18 cellular contexts compared by ENCODE assay signal in the genomic region with DNA sequence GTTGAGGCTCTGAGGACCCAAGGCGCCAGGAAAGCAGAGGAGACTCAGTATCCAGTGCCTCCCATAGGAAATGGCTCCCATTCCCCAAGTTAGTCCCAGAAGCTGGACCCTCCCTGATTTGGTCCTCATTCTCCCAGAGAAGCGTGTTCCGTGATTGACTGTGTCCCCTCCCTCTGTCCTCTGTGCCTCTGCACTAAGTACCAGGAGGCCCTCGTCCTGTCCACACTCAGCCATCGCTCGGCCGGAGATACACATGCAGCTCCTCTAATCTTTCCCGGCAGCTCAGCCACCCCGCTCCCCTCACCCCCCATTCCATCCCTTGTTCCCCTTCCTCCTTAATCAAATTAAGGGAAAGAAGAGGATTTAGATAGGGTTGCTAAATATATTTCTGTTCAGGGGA. TPM values are rescaled to one million over a fixed set of nuclear protein-coding genes. Genes with fewer than 3 reads are reported as not detected.
A peak's percentile ranks its signal among the peaks of the same experiment; 100 is the strongest.
DNase-seq lines count a peak whose midpoint lies in the region; ATAC-seq and TF ChIP-seq lines count a peak whose summit lies in the region.
"Had no signal": no experiment of that assay in that cellular context is flagged by ENCODE, and none has a peak within 500 bp of the region (broad histone marks: within the 10 kb centered on the region; RNA-seq: fewer than 3 reads in every experiment).

No MANE protein-coding gene starts in this region.

- no peak for TF ChIP-seq CTCF in CD14-positive monocyte (IDR thresholded peaks at IDR 0.05)
- no peak for TF ChIP-seq CTCF in brain microvascular endothelial cell (IDR thresholded peaks at IDR 0.05; ENCODE audit: low read depth, low read length, missing control alignments)
- TF ChIP-seq CTCF in sigmoid colon (IDR thresholded peaks at IDR 0.05): no peak

- H3K27me3 Mint-ChIP-seq in CD14-positive monocyte (ENCODE audit: low read depth in 3 of 3): peaks cover 2 to 3% (median 2%) of the 10 kb centered on the region in 3 donors

- H3K27ac ChIP-seq in brain microvascular endothelial cell (peak overlapping the region; percentile 7), right cardiac atrium (ENCODE audit: low read length) (peak overlapping the region; percentile 95), sigmoid colon (peak overlapping the region; percentile 39 to 58 (median 47))
- H3K27ac ChIP-seq: neural progenitor cell, VCaP had no signal

- ATAC-seq in right cardiac atrium: peak; percentile 81 to 84
- ATAC-seq: PC-3 had no signal

- peaks cover 13% of the 10 kb centered on the region for H3K4me1 ChIP-seq in right cardiac atrium (ENCODE audit: control insufficient read depth, insufficient read depth, low read length)
- H3K4me1 ChIP-seq in sigmoid colon: peaks cover 0 to 30% (median 20%) of the 10 kb centered on the region in 4 donors
- H3K4me1 ChIP-seq: neural progenitor cell had no signal

- no peak for TF ChIP-seq POLR2A in sigmoid colon (IDR thresholded peaks at IDR 0.05)

- intact Hi-C loops in CD14-positive monocyte (cut with micrococcal nuclease) (loop anchor here in 1 of 2 donors (1.0 kb wide), 1 partner anchor 29 kb away; a partner anchor contains a TSS), right cardiac atrium (cut with DNase I) (no loop called here), sigmoid colon (cut with DNase I) (no loop called here)

- H3K36me3 Mint-ChIP-seq in CD14-positive monocyte: peaks cover 0 to 2% of the 10 kb centered on the region in 2 donors

- H3K36me3 ChIP-seq in brain microvascular endothelial cell (replicated peaks) (no peaks in the 10 kb centered on the region), sigmoid colon (no peaks in the 10 kb centered on the region)
- H3K36me3 ChIP-seq: neural progenitor cell, upper lobe of left lung had no signal

- DNase-seq in CD14-positive monocyte (ENCODE audit: low spot score): no peak
- DNase-seq in brain microvascular endothelial cell: no peak
- DNase-seq in right cardiac atrium: peak; percentile 74 to 92 (median 89)
- DNase-seq in sigmoid colon: no peak
- DNase-seq in stimulated activated CD4-positive, alpha-beta T cell treated with anti-CD3 and anti-CD28 coated beads, Interleukin-4, amount 100 ng/mL, for 4 hours: no peak
- no peak for DNase-seq in cerebellar cortex (ENCODE audit: low spot score)
- no peak for DNase-seq in NCI-H2196 treated with DMSO at 0.1 percent for 48 hours (lab: John Stamatoyannopoulos, UW; ENCODE audit: unreplicated experiment)
- DNase-seq in NCI-H2081 (lab: John Stamatoyannopoulos, UW): no peak
- DNase-seq: activated CD8-positive, alpha-beta memory T cell treated with anti-CD3 and anti-CD28 coated beads for 24 hours; effector CD4-positive, alpha-beta T cell; NCI-H1694; NCI-H524; PC-3; stimulated activated CD4-positive, alpha-beta T cell treated with anti-CD3 and anti-CD28 coated beads, Interleukin-4, amount 100 ng/mL, for 24 hours had no signal

- in situ Hi-C loops in brain microvascular endothelial cell (cut with HindIII; ENCODE audit: low pct_ligation_motif_present, low sequenced_read_pairs): no loop called here

- H3K4me1 Mint-ChIP-seq in CD14-positive monocyte: peaks cover 70% of the 10 kb centered on the region

- peak overlapping the region; percentile 84 to 95 (median 91) for H3K27ac Mint-ChIP-seq in CD14-positive monocyte
- H3K27ac Mint-ChIP-seq: activated T-helper 2 cell treated with anti-CD3 and anti-CD28 coated beads, Interferon-gamma antibody, Interleukin-2, Interleukin-4, amounts not matched to agents 10 μg/mL and 5 μg/mL and 100 μg/mL, durations not matched to agents 14 hours and 24 hours and 36 hours; neural progenitor cell had no signal

- no peak overlapping the region for H3K4me3 Mint-ChIP-seq in CD14-positive monocyte
- H3K4me3 Mint-ChIP-seq: neural progenitor cell had no signal

- no peaks in the 10 kb centered on the region for H3K27me3 ChIP-seq in brain microvascular endothelial cell (replicated peaks)
- no peaks in the 10 kb centered on the region for H3K27me3 ChIP-seq in right cardiac atrium (ENCODE audit: control insufficient read depth, insufficient read depth)
- H3K27me3 ChIP-seq in sigmoid colon: no peaks in the 10 kb centered on the region
- H3K27me3 ChIP-seq: neural progenitor cell, upper lobe of left lung had no signal

- WGBS in right cardiac atrium: 40% methylated on average over 9 of the region's 9 CpGs
- 95 to 97% methylated on average over 9 of the region's 9 CpGs for WGBS in sigmoid colon, 2 donors

- H3K9me3 Mint-ChIP-seq in CD14-positive monocyte: no peaks in the 10 kb centered on the region
- H3K9me3 Mint-ChIP-seq: activated T-helper 2 cell treated with anti-CD3 and anti-CD28 coated beads, Interferon-gamma antibody, Interleukin-2, Interleukin-4, amounts not matched to agents 10 μg/mL and 5 μg/mL and 100 μg/mL, durations not matched to agents 14 hours and 24 hours and 36 hours; neural progenitor cell had no signal

- H3K4me3 ChIP-seq in brain microvascular endothelial cell (ENCODE audit: low read depth, low read length) (no peak overlapping the region), right cardiac atrium (ENCODE audit: low read length) (no peak overlapping the region), sigmoid colon (no peak overlapping the region)
- H3K4me3 ChIP-seq: neural progenitor cell, upper lobe of left lung had no signal

- H3K9me3 ChIP-seq in right cardiac atrium (ENCODE audit: control insufficient read depth, low read length) (no peaks in the 10 kb centered on the region), sigmoid colon (no peaks in the 10 kb centered on the region)
- H3K9me3 ChIP-seq: upper lobe of left lung had no signal

- no peak for TF ChIP-seq EP300 in sigmoid colon (IDR thresholded peaks at IDR 0.05)

RNA-seq across cellular contexts. Expression of a gene that starts 28.3 kb away (rescaled TPM):
- 1 to 10 TPM; 4.5 to 6.9 TPM for polyA plus RNA-seq in CD14-positive monocyte
- 1,000 to 10,000 TPM; 2,744 to 3,920 (median 3,065) TPM for total RNA-seq in right cardiac atrium
- 1,499 TPM for polyA plus RNA-seq in right cardiac atrium
- 100 to 1,000 TPM in 2 of 4 donors, 10 to 100 TPM in 2; 79.5 to 121 (median 93.7) TPM for total RNA-seq in sigmoid colon
- polyA plus RNA-seq in sigmoid colon: 100 to 1,000 TPM in 1 of 3 donors, 10 to 100 TPM in 2; 16.6 to 115 (median 16.8) TPM

Comparison
In these comparisons a context has a peak if more than half of its experiments do, and no peak if none do; other contexts are left out.
1. DNase-seq: peak in right cardiac atrium (3 of 3); none in CD14-positive monocyte (single experiment), brain microvascular endothelial cell (single experiment), sigmoid colon (single experiment), stimulated activated CD4-positive, alpha-beta T cell treated with anti-CD3 and anti-CD28 coated beads, Interleukin-4, amount 100 ng/mL, for 4 hours (0 of 2), cerebellar cortex (single experiment), NCI-H2196 treated with DMSO at 0.1 percent for 48 hours (single experiment) and NCI-H2081 (0 of 2).
2. H3K27ac ChIP-seq: peak in every context shown above with its lines; median percentile 95 in right cardiac atrium; 47 in sigmoid colon; 7 in brain microvascular endothelial cell.
3. RNA of a gene that starts 28.3 kb away (polyA plus RNA-seq): 1,499 TPM in right cardiac atrium (single experiment); 16.6 to 115 TPM in sigmoid colon and 4.5 to 6.9 TPM in CD14-positive monocyte; every median in the first group is over 10 times any median in the second.